Comparison of ENCODE assay signal across 11 cellular contexts in genomic region chr19:33175156-33175782, GRCh38. TPM values are rescaled to one million over a fixed set of nuclear protein-coding genes. Genes with fewer than 3 reads are reported as not detected.
A peak's percentile ranks its signal among the peaks of the same experiment; 100 is the strongest.
DNase-seq lines count a peak whose midpoint lies in the region; ATAC-seq and TF ChIP-seq lines count a peak whose summit lies in the region.
"Had no signal": no experiment of that assay in that cellular context is flagged by ENCODE, and none has a peak within 500 bp of the region (broad histone marks: within the 10 kb centered on the region; RNA-seq: fewer than 3 reads in every experiment).

No MANE protein-coding gene starts in this region.

- ATAC-seq in heart right ventricle (no peak), T-helper 17 cell (no peak)

- no peaks in the 10 kb centered on the region for H3K9me3 Mint-ChIP-seq in mesothelial cell of epicardium

- H3K36me3 Mint-ChIP-seq in T-helper 17 cell (ENCODE audit: low read depth) (no peaks in the 10 kb centered on the region), mesothelial cell of epicardium (peaks cover 2% of the 10 kb centered on the region)

- no peaks in the 10 kb centered on the region for H3K27me3 Mint-ChIP-seq in T-helper 17 cell
- peaks cover 3% of the 10 kb centered on the region for H3K27me3 Mint-ChIP-seq in mesothelial cell of epicardium (ENCODE audit: low read depth)

- no peaks in the 10 kb centered on the region for H3K27me3 ChIP-seq in cardiac muscle cell
- no peaks in the 10 kb centered on the region for H3K27me3 ChIP-seq in heart right ventricle
- H3K27me3 ChIP-seq in vagina = no peaks in the 10 kb centered on the region

- intact Hi-C loops in heart right ventricle (cut with DNase I) (loop anchor here in 5 of 10 donors (5.0 kb wide), 3 partner anchors 33 to 203 kb away; partner anchors contain the start of genes CEBPG (in 1 of the 5), CEP89 (in 1 of the 5) and FAAP24 (in 1 of the 5)), vagina (cut with DNase I) (no loop called here)

- H3K4me3 Mint-ChIP-seq in T-helper 17 cell = peak overlapping the region; percentile 87
- H3K4me3 Mint-ChIP-seq in mesothelial cell of epicardium = peak overlapping the region; percentile 96

- DNase-seq in cardiac muscle cell (ENCODE audit: low read depth in 1 of 2, low spot score in 1 of 2) = no peak
- DNase-seq in heart right ventricle = no peak
- DNase-seq in T-helper 17 cell = no peak
- DNase-seq in mesothelial cell of epicardium (ENCODE audit: low spot score in 2 of 2, unreplicated experiment in 2 of 2) = no peak
- DNase-seq in vagina (ENCODE audit: extremely low spot score in 2 of 2) = no peak
- no peak for DNase-seq in hepatic stellate cell (ENCODE audit: low spot score)
- DNase-seq in cerebellar nuclear complex (lab: John Stamatoyannopoulos, UW) = no peak
- no peak for DNase-seq in activated gamma-delta T cell treated with Interleukin-2 at 50 U/mL for 16 hours
- DNase-seq: NCI-H69, T-helper 9 cell had no signal

- TF ChIP-seq CTCF in cardiac muscle cell (IDR thresholded peaks at IDR 0.05; ENCODE audit: low read depth, low read length) = no peak
- TF ChIP-seq CTCF in heart right ventricle (IDR thresholded peaks at IDR 0.05) = no peak
- no peak for TF ChIP-seq CTCF in mesothelial cell of epicardium (IDR thresholded peaks at IDR 0.05; ENCODE audit: unreplicated experiment)
- no peak for TF ChIP-seq CTCF in vagina (IDR thresholded peaks at IDR 0.05)

- H3K9me3 ChIP-seq in cardiac muscle cell (ENCODE audit: low read depth) (no peaks in the 10 kb centered on the region), heart right ventricle (no peaks in the 10 kb centered on the region), T-helper 17 cell (ENCODE audit: control insufficient read depth, low read length, poor library complexity, severe bottlenecking) (no peaks in the 10 kb centered on the region), vagina (no peaks in the 10 kb centered on the region)

- H3K4me1 Mint-ChIP-seq in T-helper 17 cell (peaks cover 27% of the 10 kb centered on the region), mesothelial cell of epicardium (peaks cover 28% of the 10 kb centered on the region)

- no peak for TF ChIP-seq POLR2A in vagina (IDR thresholded peaks at IDR 0.05)

- WGBS in heart right ventricle, 2 donors = 93% methylated on average over 10 of the region's 10 CpGs

- no peaks in the 10 kb centered on the region for H3K36me3 ChIP-seq in cardiac muscle cell
- no peaks in the 10 kb centered on the region for H3K36me3 ChIP-seq in heart right ventricle
- no peaks in the 10 kb centered on the region for H3K36me3 ChIP-seq in vagina

- H3K4me3 ChIP-seq in cardiac muscle cell = no peak overlapping the region
- H3K4me3 ChIP-seq in heart right ventricle = peak overlapping the region in 1 of 10 donors; percentile 84
- no peak overlapping the region for H3K4me3 ChIP-seq in vagina

- H3K27ac Mint-ChIP-seq in T-helper 17 cell (peak overlapping the region; percentile 92), mesothelial cell of epicardium (peak overlapping the region; percentile 30)

- H3K27ac ChIP-seq in cardiac muscle cell (peak overlapping the region; percentile 94), heart right ventricle (peak overlapping the region in 3 of 10 donors; percentile 13 to 91 (median 88)), vagina (peak overlapping the region; percentile 93)

- H3K4me1 ChIP-seq in cardiac muscle cell (ENCODE audit: low read depth) (peaks cover 9% of the 10 kb centered on the region), heart right ventricle (peaks cover 7 to 46% (median 26%) of the 10 kb centered on the region in 9 donors), vagina (peaks cover 26% of the 10 kb centered on the region)

RNA-seq across cellular contexts. Expression of gene LRP3, which starts 18.9 kb away (rescaled TPM):
- total RNA-seq in cardiac muscle cell = 38.4 and 51.5 TPM in 2 replicates
- polyA plus RNA-seq in cardiac muscle cell = 31.8 and 39.4 TPM in 2 replicates
- 10 to 100 TPM; 13.7 to 23.6 (median 16.3) TPM for total RNA-seq in heart right ventricle
- 1 to 10 TPM; 8.5 to 9.9 TPM for polyA plus RNA-seq in heart right ventricle
- under 1 TPM in 1 of 2 donors, not detected in 1; 0.52 TPM for total RNA-seq in T-helper 17 cell
- 28.3 to 34.1 TPM (median 29.5 TPM) in 3 replicates for total RNA-seq in mesothelial cell of epicardium
- 20.6 TPM for total RNA-seq in vagina

RNA-seq across cellular contexts. Expression of gene WDR88, which starts 43.4 kb away (rescaled TPM):
- not detected in 2 replicates for total RNA-seq in cardiac muscle cell
- polyA plus RNA-seq in cardiac muscle cell = 0.78 and 0.79 TPM in 2 replicates
- total RNA-seq in heart right ventricle = under 1 TPM in 2 of 10 donors, not detected in 8; 0.13 to 0.37 TPM
- not detected for polyA plus RNA-seq in heart right ventricle
- total RNA-seq in T-helper 17 cell = not detected
- not detected in 3 replicates for total RNA-seq in mesothelial cell of epicardium
- total RNA-seq in vagina = not detected
- total RNA-seq: lung microvascular endothelial cell had no signal

RNA-seq across cellular contexts. Expression of gene SLC7A10, which starts 50.4 kb away (rescaled TPM):
- not detected in 2 replicates for total RNA-seq in cardiac muscle cell
- polyA plus RNA-seq in cardiac muscle cell = 0.86 TPM in 1 of 2 replicates, not detected in the other
- total RNA-seq in heart right ventricle = under 1 TPM in 3 of 10 donors, not detected in 7; 0.31 to 0.70 (median 0.64) TPM
- under 1 TPM; 0.61 to 0.66 TPM for polyA plus RNA-seq in heart right ventricle
- total RNA-seq in T-helper 17 cell = not detected
- 0.91 to 1.1 TPM (median 0.92 TPM) in 3 replicates for total RNA-seq in mesothelial cell of epicardium
- total RNA-seq in vagina = 5.4 TPM
- total RNA-seq: lung microvascular endothelial cell had no signal

Comparison
In these comparisons a context has a peak if more than half of its experiments do, and no peak if none do; other contexts are left out.
1. RNA of gene LRP3, which starts 18.9 kb away (total RNA-seq): 38.4 to 51.5 TPM in cardiac muscle cell, 28.3 to 34.1 TPM in mesothelial cell of epicardium, 20.6 TPM in vagina (single experiment) and 13.7 to 23.6 TPM in heart right ventricle; 0.52 TPM in T-helper 17 cell; every median in the first group is over 4 times any median in the second.